ENCODE assay signal across 19 cellular contexts in the genomic region with DNA sequence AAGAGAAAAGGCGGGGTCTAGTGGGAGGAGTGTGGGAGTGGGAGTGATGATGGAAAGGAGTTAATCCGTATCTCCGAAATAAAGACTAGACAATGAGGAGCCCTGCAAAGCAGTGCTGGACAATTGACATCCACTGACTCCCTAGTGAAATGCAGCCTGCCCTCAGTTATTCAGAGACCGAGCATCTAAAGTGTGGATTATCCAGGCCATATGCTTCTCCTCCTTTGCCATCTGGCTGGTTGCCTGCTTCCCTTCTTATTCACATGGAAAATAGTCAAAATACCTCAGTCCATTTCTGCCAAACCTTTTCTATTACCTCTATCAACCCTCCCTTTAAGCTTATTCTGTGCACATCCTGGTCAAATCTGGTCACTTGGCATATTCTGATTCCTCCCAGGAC.
"Had no signal": no experiment of that assay in that cellular context is flagged by ENCODE, and none has a peak within 500 bp of the region (broad histone marks: within the 10 kb centered on the region; RNA-seq: fewer than 3 reads in every experiment).

No MANE protein-coding gene starts in this region.

- H3K27me3 ChIP-seq: body of pancreas, esophagus muscularis mucosa, hepatocyte, pancreas, upper lobe of left lung had no signal

- H3K4me1 ChIP-seq: body of pancreas, esophagus muscularis mucosa, pancreas, upper lobe of left lung had no signal

- H3K4me3 ChIP-seq: body of pancreas, esophagus muscularis mucosa, hepatocyte, mucosa of descending colon, pancreas, upper lobe of left lung had no signal

- H3K9me3 ChIP-seq: body of pancreas, esophagus muscularis mucosa, mucosa of descending colon, pancreas, upper lobe of left lung had no signal

- H3K36me3 ChIP-seq: esophagus muscularis mucosa, pancreas, upper lobe of left lung had no signal

- H3K79me2 ChIP-seq: hepatocyte had no signal

- H3K27ac Mint-ChIP-seq: activated CD4-positive, alpha-beta T cell treated with anti-CD3 and anti-CD28 coated beads for 36 hours; activated CD8-positive, alpha-beta T cell treated with anti-CD3 and anti-CD28 coated beads for 36 hours; activated naive CD4-positive, alpha-beta T cell treated with anti-CD3 and anti-CD28 coated beads, Interleukin-2, amount 50 U/mL, for 72 hours; memory B cell; stimulated activated naive CD8-positive, alpha-beta T cell treated with anti-CD3 and anti-CD28 coated beads, Interleukin-15, amount 100 ng/mL, for 72 hours had no signal

- H3K27me3 Mint-ChIP-seq: activated CD4-positive, alpha-beta T cell treated with anti-CD3 and anti-CD28 coated beads for 36 hours; activated CD8-positive, alpha-beta T cell treated with anti-CD3 and anti-CD28 coated beads for 36 hours; memory B cell; naive thymus-derived CD4-positive, alpha-beta T cell; stimulated activated naive CD8-positive, alpha-beta T cell treated with anti-CD3 and anti-CD28 coated beads, Interleukin-15, amount 100 ng/mL, for 72 hours had no signal

- H3K27ac ChIP-seq: body of pancreas, esophagus muscularis mucosa, hepatocyte, pancreas, upper lobe of left lung, VCaP had no signal

- H2AFZ ChIP-seq: hepatocyte had no signal

- H3K9me3 Mint-ChIP-seq: activated CD8-positive, alpha-beta T cell treated with anti-CD3 and anti-CD28 coated beads for 36 hours; activated naive CD4-positive, alpha-beta T cell treated with anti-CD3 and anti-CD28 coated beads, Interleukin-2, amount 50 U/mL, for 72 hours; memory B cell; naive thymus-derived CD4-positive, alpha-beta T cell; stimulated activated naive CD8-positive, alpha-beta T cell treated with anti-CD3 and anti-CD28 coated beads, Interleukin-15, amount 100 ng/mL, for 72 hours had no signal

- H3K4me3 Mint-ChIP-seq: activated CD4-positive, alpha-beta T cell treated with anti-CD3 and anti-CD28 coated beads for 36 hours; activated CD8-positive, alpha-beta T cell treated with anti-CD3 and anti-CD28 coated beads for 36 hours; memory B cell; naive thymus-derived CD4-positive, alpha-beta T cell; stimulated activated naive CD8-positive, alpha-beta T cell treated with anti-CD3 and anti-CD28 coated beads, Interleukin-15, amount 100 ng/mL, for 72 hours had no signal

- H3K4me2 ChIP-seq: hepatocyte had no signal

- DNase-seq: activated CD4-positive, alpha-beta T cell treated with anti-CD3 and anti-CD28 coated beads for 36 hours; activated CD8-positive, alpha-beta T cell treated with anti-CD3 and anti-CD28 coated beads for 36 hours; activated gamma-delta T cell; activated T-cell treated with anti-CD3 and anti-CD28 coated beads, Interleukin-2, amount 50 U/mL, for 48 hours; body of pancreas; cortex of kidney; effector CD4-positive, alpha-beta T cell; left ventricle myocardium superior; mucosa of descending colon; naive thymus-derived CD4-positive, alpha-beta T cell; pancreas; stimulated activated CD4-positive, alpha-beta T cell treated with anti-CD3 and anti-CD28 coated beads, Interleukin-1b, Interleukin-23, amount 100 ng/mL, for 48 hours; stimulated activated naive CD8-positive, alpha-beta T cell treated with anti-CD3 and anti-CD28 coated beads, Interleukin-15, amount 100 ng/mL, for 72 hours; upper lobe of left lung had no signal

- ATAC-seq: activated CD4-positive, alpha-beta T cell treated with anti-CD3 and anti-CD28 coated beads for 36 hours; activated CD8-positive, alpha-beta T cell treated with anti-CD3 and anti-CD28 coated beads for 36 hours; activated naive CD4-positive, alpha-beta T cell treated with anti-CD3 and anti-CD28 coated beads, Interleukin-2, amount 50 U/mL, for 72 hours; body of pancreas; left ventricle myocardium superior; mucosa of descending colon; naive thymus-derived CD4-positive, alpha-beta T cell; pancreas; stimulated activated naive CD8-positive, alpha-beta T cell treated with anti-CD3 and anti-CD28 coated beads, Interleukin-15, amount 100 ng/mL, for 72 hours had no signal

- H3K36me3 Mint-ChIP-seq: activated naive CD4-positive, alpha-beta T cell treated with anti-CD3 and anti-CD28 coated beads, Interleukin-2, amount 50 U/mL, for 72 hours; memory B cell had no signal
